ENCODE assay signal across 1 cellular context in genomic region chr2:46325178-46325928, GRCh38.
A peak's percentile ranks its signal among the peaks of the same experiment; 100 is the strongest.
TF ChIP-seq lines count a peak whose summit lies in the region.

No MANE protein-coding gene starts in this region.

TF ChIP-seq in HepG2, 621 proteins besides CTCF, POLR2A, EP300 and RAD21 (continued from another document):
- TF ChIP-seq ZNF704 (CRISPR knock-in tag; IDR thresholded peaks at IDR 0.05; ENCODE audit: borderline replicate concordance) (no peak), MAFK (conservative IDR thresholded peaks at IDR 0.05 in 1 of 2, IDR thresholded peaks at IDR 0.05 in 1 of 2; ENCODE audit: low read length in 2 of 2) (peak; percentile 84 to 88), ZNF18 (CRISPR knock-in tag; IDR thresholded peaks at IDR 0.05; ENCODE audit: insufficient replicate concordance) (no peak)
TF ChIP-seq in HepG2: peak in this region for 2.
